Comparison of ENCODE assay signal across 30 cellular contexts in genomic region chr5:37568893-37569292, GRCh38.
"Had no signal": no experiment of that assay in that cellular context is flagged by ENCODE, and none has a peak within 500 bp of the region (broad histone marks: within the 10 kb centered on the region; RNA-seq: fewer than 3 reads in every experiment).

No MANE protein-coding gene starts in this region.

- H3K27ac ChIP-seq: epithelial cell of prostate, ovary, tibial nerve, uterus had no signal

- H3K9me3 Mint-ChIP-seq: activated CD8-positive, alpha-beta T cell treated with anti-CD3 and anti-CD28 coated beads for 36 hours; activated naive CD4-positive, alpha-beta T cell treated with anti-CD3 and anti-CD28 coated beads, Interleukin-2, amount 50 U/mL, for 24 hours; activated naive CD8-positive, alpha-beta T cell treated with anti-CD3 and anti-CD28 coated beads, Interleukin-2, amount 50 U/mL, for 24 hours; activated T-helper 2 cell treated with anti-CD3 and anti-CD28 coated beads, Interferon-gamma antibody, Interleukin-2, Interleukin-4, amounts not matched to agents 10 μg/mL and 5 μg/mL and 100 μg/mL, durations not matched to agents 14 hours and 24 hours and 36 hours; central memory CD8-positive, alpha-beta T cell; dendritic cell treated with granulocyte-macrophage colony-stimulating factor and Interleukin-4, amounts not matched to agents 40 ng/mL and 50 ng/mL, for 4 days; mesothelial cell of epicardium; naive B cell; stimulated activated naive B cell treated with anti-CD40 and anti-IgM and Interleukin-4, amounts not matched to agents 10 μg/mL and 1 μg/mL and 100 μg/mL, for 72 hours had no signal

- H3K36me3 ChIP-seq: ovary, tibial nerve, uterus had no signal

- H3K4me2 ChIP-seq: smooth muscle cell had no signal

- DNase-seq: activated CD4-positive, alpha-beta T cell treated with anti-CD3 and anti-CD28 coated beads, Interleukin-2, amount 50 U/mL, for 1 hour; activated CD4-positive, CD25-positive, alpha-beta regulatory T cell treated with anti-CD3 and anti-CD28 coated beads, Interleukin-2, amount 50 U/mL, for 72 hours; activated CD8-positive, alpha-beta T cell treated with anti-CD3 and anti-CD28 coated beads for 36 hours; activated naive CD8-positive, alpha-beta T cell treated with anti-CD3 and anti-CD28 coated beads, Interleukin-2, amount 50 U/mL, for 24 hours; activated T-cell treated with anti-CD3 and anti-CD28 coated beads, Interleukin-2, amount 50 U/mL, for 48 hours; anterior cingulate cortex; effector CD4-positive, alpha-beta T cell; hippocampal formation; left cardiac atrium; naive B cell; nephron progenitor cell; ovary; retina; stimulated activated CD4-positive, alpha-beta T cell treated with anti-CD3 and anti-CD28 coated beads, Interleukin-15, amount 100 ng/mL, for 24 hours; stimulated activated CD4-positive, alpha-beta T cell treated with anti-CD3 and anti-CD28 coated beads, Interleukin-2, amount 100 ng/mL, for 24 hours; stimulated activated naive B cell treated with anti-CD40 and anti-IgM and Interleukin-4, amounts not matched to agents 10 μg/mL and 1 μg/mL and 100 μg/mL, for 72 hours; T-helper 2 cell; uterus had no signal

- H3K27me3 Mint-ChIP-seq: activated CD8-positive, alpha-beta T cell treated with anti-CD3 and anti-CD28 coated beads for 36 hours; activated naive CD4-positive, alpha-beta T cell treated with anti-CD3 and anti-CD28 coated beads, Interleukin-2, amount 50 U/mL, for 24 hours; activated naive CD8-positive, alpha-beta T cell treated with anti-CD3 and anti-CD28 coated beads, Interleukin-2, amount 50 U/mL, for 24 hours; central memory CD8-positive, alpha-beta T cell; dendritic cell treated with granulocyte-macrophage colony-stimulating factor and Interleukin-4, amounts not matched to agents 40 ng/mL and 50 ng/mL, for 4 days; naive B cell; progenitor cell of endocrine pancreas; stimulated activated naive B cell treated with anti-CD40 and anti-IgM and Interleukin-4, amounts not matched to agents 10 μg/mL and 1 μg/mL and 100 μg/mL, for 72 hours had no signal

- H3K4me1 ChIP-seq: uterus had no signal

- ATAC-seq: activated CD8-positive, alpha-beta T cell treated with anti-CD3 and anti-CD28 coated beads for 36 hours; activated naive CD8-positive, alpha-beta T cell treated with anti-CD3 and anti-CD28 coated beads, Interleukin-2, amount 50 U/mL, for 24 hours; left cardiac atrium; stimulated activated naive B cell treated with anti-CD40 and anti-IgM and Interleukin-4, amounts not matched to agents 10 μg/mL and 1 μg/mL and 100 μg/mL, for 72 hours had no signal

- H3K4me1 Mint-ChIP-seq: activated naive CD4-positive, alpha-beta T cell treated with anti-CD3 and anti-CD28 coated beads, Interleukin-2, amount 50 U/mL, for 24 hours; activated naive CD8-positive, alpha-beta T cell treated with anti-CD3 and anti-CD28 coated beads, Interleukin-2, amount 50 U/mL, for 24 hours had no signal

- H3K4me3 ChIP-seq: ovary, smooth muscle cell, tibial nerve, uterus had no signal

- FAIRE-seq: bronchial epithelial cell, frontal cortex, keratinocyte had no signal

- H3K27ac Mint-ChIP-seq: activated CD8-positive, alpha-beta T cell treated with anti-CD3 and anti-CD28 coated beads for 36 hours; activated naive CD4-positive, alpha-beta T cell treated with anti-CD3 and anti-CD28 coated beads, Interleukin-2, amount 50 U/mL, for 24 hours; activated naive CD8-positive, alpha-beta T cell treated with anti-CD3 and anti-CD28 coated beads, Interleukin-2, amount 50 U/mL, for 24 hours; activated T-helper 2 cell treated with anti-CD3 and anti-CD28 coated beads, Interferon-gamma antibody, Interleukin-2, Interleukin-4, amounts not matched to agents 10 μg/mL and 5 μg/mL and 100 μg/mL, durations not matched to agents 14 hours and 24 hours and 36 hours; dendritic cell treated with granulocyte-macrophage colony-stimulating factor and Interleukin-4, amounts not matched to agents 40 ng/mL and 50 ng/mL, for 4 days; mesothelial cell of epicardium; naive B cell; nephron progenitor cell; progenitor cell of endocrine pancreas; stimulated activated naive B cell treated with anti-CD40 and anti-IgM and Interleukin-4, amounts not matched to agents 10 μg/mL and 1 μg/mL and 100 μg/mL, for 72 hours had no signal

- H3K27me3 ChIP-seq: ovary, tibial nerve, uterus had no signal

- H3K4me3 Mint-ChIP-seq: activated CD8-positive, alpha-beta T cell treated with anti-CD3 and anti-CD28 coated beads for 36 hours; activated naive CD4-positive, alpha-beta T cell treated with anti-CD3 and anti-CD28 coated beads, Interleukin-2, amount 50 U/mL, for 24 hours; activated naive CD8-positive, alpha-beta T cell treated with anti-CD3 and anti-CD28 coated beads, Interleukin-2, amount 50 U/mL, for 24 hours; central memory CD8-positive, alpha-beta T cell; dendritic cell treated with granulocyte-macrophage colony-stimulating factor and Interleukin-4, amounts not matched to agents 40 ng/mL and 50 ng/mL, for 4 days; mesothelial cell of epicardium; naive B cell; nephron progenitor cell; stimulated activated naive B cell treated with anti-CD40 and anti-IgM and Interleukin-4, amounts not matched to agents 10 μg/mL and 1 μg/mL and 100 μg/mL, for 72 hours had no signal

- H3K9me3 ChIP-seq: ovary, tibial nerve, uterus had no signal
